In genomic region chr11:3357302-3357701, GRCh38 we compare ENCODE assay signal across 23 cellular contexts.
"Had no signal": no experiment of that assay in that cellular context is flagged by ENCODE, and none has a peak within 500 bp of the region (broad histone marks: within the 10 kb centered on the region; RNA-seq: fewer than 3 reads in every experiment).

No MANE protein-coding gene starts in this region.

- H3K27ac Mint-ChIP-seq: activated CD4-positive, alpha-beta memory T cell treated with anti-CD3 and anti-CD28 coated beads for 36 hours; activated CD4-positive, alpha-beta T cell treated with anti-CD3 and anti-CD28 coated beads, Interleukin-2, amount 10 ng/mL, durations not matched to agents 7 days and 5 days; activated naive CD4-positive, alpha-beta T cell treated with anti-CD3 and anti-CD28 coated beads for 36 hours; activated naive CD8-positive, alpha-beta T cell treated with anti-CD3 and anti-CD28 coated beads, Interleukin-2, amount 10 ng/mL, durations not matched to agents 7 days and 5 days; activated T-helper 17 cell treated with anti-CD3 and anti-CD28 coated beads, Interleukin-2, amount 50 U/mL, for 72 hours had no signal

- H3K4me1 Mint-ChIP-seq: activated CD4-positive, alpha-beta T cell treated with anti-CD3 and anti-CD28 coated beads, Interleukin-2, amount 10 ng/mL, durations not matched to agents 7 days and 5 days; activated naive CD8-positive, alpha-beta T cell treated with anti-CD3 and anti-CD28 coated beads, Interleukin-2, amount 10 ng/mL, durations not matched to agents 7 days and 5 days; activated T-helper 17 cell treated with anti-CD3 and anti-CD28 coated beads, Interleukin-2, amount 50 U/mL, for 72 hours had no signal

- H3K27me3 ChIP-seq: body of pancreas had no signal

- H3K27me3 Mint-ChIP-seq: activated CD4-positive, alpha-beta memory T cell treated with anti-CD3 and anti-CD28 coated beads for 36 hours; activated CD4-positive, alpha-beta T cell treated with anti-CD3 and anti-CD28 coated beads, Interleukin-2, amount 10 ng/mL, durations not matched to agents 7 days and 5 days; activated naive CD8-positive, alpha-beta T cell treated with anti-CD3 and anti-CD28 coated beads, Interleukin-2, amount 10 ng/mL, durations not matched to agents 7 days and 5 days; activated T-helper 17 cell treated with anti-CD3 and anti-CD28 coated beads, Interleukin-2, amount 50 U/mL, for 72 hours had no signal

- H3K27ac ChIP-seq: body of pancreas, VCaP had no signal

- ATAC-seq: activated T-helper 17 cell treated with anti-CD3 and anti-CD28 coated beads, Interleukin-2, amount 50 U/mL, for 72 hours; body of pancreas had no signal

- DNase-seq: activated CD4-positive, alpha-beta memory T cell treated with anti-CD3 and anti-CD28 coated beads for 36 hours; activated CD4-positive, alpha-beta T cell treated with anti-CD3 and anti-CD28 coated beads, Interleukin-2, amount 10 ng/mL, durations not matched to agents 7 days and 5 days; activated CD4-positive, CD25-positive, alpha-beta regulatory T cell; activated CD8-positive, alpha-beta memory T cell treated with anti-CD3 and anti-CD28 coated beads for 24 hours; activated gamma-delta T cell; activated naive CD4-positive, alpha-beta T cell treated with anti-CD3 and anti-CD28 coated beads for 36 hours; activated naive CD8-positive, alpha-beta T cell treated with anti-CD3 and anti-CD28 coated beads, Interleukin-2, amount 10 ng/mL, durations not matched to agents 7 days and 5 days; activated T-cell treated with anti-CD3 and anti-CD28 coated beads, Interleukin-2, amount 50 U/mL, for 48 hours; aorta; body of pancreas; central memory CD4-positive, alpha-beta T cell; Kasumi-1; NCI-H1105 treated with DMSO at 0.1 percent for 48 hours; NCI-H1436 treated with DMSO at 0.1 percent for 48 hours; NCI-H187; NCI-H2081; NCI-H510A treated with DMSO at 0.1 percent for 48 hours; NCI-H69; SHP77; T-helper 2 cell; T1000 had no signal

- H3K4me3 ChIP-seq: body of pancreas had no signal

- H3K4me1 ChIP-seq: body of pancreas had no signal

- H3K4me3 Mint-ChIP-seq: activated CD4-positive, alpha-beta memory T cell treated with anti-CD3 and anti-CD28 coated beads for 36 hours; activated CD4-positive, alpha-beta T cell treated with anti-CD3 and anti-CD28 coated beads, Interleukin-2, amount 10 ng/mL, durations not matched to agents 7 days and 5 days; activated naive CD4-positive, alpha-beta T cell treated with anti-CD3 and anti-CD28 coated beads for 36 hours; activated naive CD8-positive, alpha-beta T cell treated with anti-CD3 and anti-CD28 coated beads, Interleukin-2, amount 10 ng/mL, durations not matched to agents 7 days and 5 days; activated T-helper 17 cell treated with anti-CD3 and anti-CD28 coated beads, Interleukin-2, amount 50 U/mL, for 72 hours had no signal
